1 cellular context compared by ENCODE assay signal in the genomic region with DNA sequence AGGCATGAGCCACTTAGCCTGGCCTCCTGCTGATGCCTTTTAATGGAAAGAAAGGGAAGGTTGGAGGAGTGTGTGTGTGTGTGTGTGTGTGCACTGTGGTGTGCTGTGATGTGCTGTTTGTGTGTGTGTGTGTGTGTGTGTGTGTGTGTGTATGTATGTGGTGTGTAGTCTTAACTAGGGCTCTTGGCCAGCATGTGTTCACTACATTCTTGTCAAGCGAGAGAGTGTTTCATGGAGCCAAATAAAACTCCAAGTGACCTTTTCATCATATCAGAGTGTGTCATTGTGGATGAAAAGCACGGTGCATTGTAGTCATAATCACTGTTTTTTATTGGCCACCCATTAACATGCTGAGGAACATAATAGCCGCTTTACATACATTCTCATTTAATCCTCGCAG.
TF ChIP-seq lines count a peak whose summit lies in the region.

No MANE protein-coding gene starts in this region.

TF ChIP-seq in IMR-90, 13 proteins besides CTCF, POLR2A, EP300 and RAD21:
- TF ChIP-seq BHLHE40 (IDR thresholded peaks at IDR 0.05; ENCODE audit: low read depth, low read length) (no peak), ELK1 (IDR thresholded peaks at IDR 0.05; ENCODE audit: borderline replicate concordance, low read depth, low read length) (no peak), MAFK (IDR thresholded peaks at IDR 0.05; ENCODE audit: low read depth, low read length) (no peak), NFE2L2 (IDR thresholded peaks at IDR 0.05; ENCODE audit: low read depth, low read length) (no peak), CHD1 (IDR thresholded peaks at IDR 0.05; ENCODE audit: low read depth, low read length) (no peak), SMC3 (IDR thresholded peaks at IDR 0.05; ENCODE audit: low read depth, low read length) (no peak), MAZ (IDR thresholded peaks at IDR 0.05; ENCODE audit: borderline replicate concordance, low read depth, low read length) (no peak), FOS (IDR thresholded peaks at IDR 0.05; ENCODE audit: low read depth, low read length) (no peak), CEBPB (IDR thresholded peaks at IDR 0.05; ENCODE audit: low read depth, low read length) (no peak), MXI1 (IDR thresholded peaks at IDR 0.05; ENCODE audit: borderline replicate concordance, low read depth, low read length) (no peak), RCOR1 (IDR thresholded peaks at IDR 0.05; ENCODE audit: insufficient replicate concordance, low read length) (no peak), RFX5 (IDR thresholded peaks at IDR 0.05; ENCODE audit: low read depth, low read length) (no peak)
- TF ChIP-seq, protein P1, sequence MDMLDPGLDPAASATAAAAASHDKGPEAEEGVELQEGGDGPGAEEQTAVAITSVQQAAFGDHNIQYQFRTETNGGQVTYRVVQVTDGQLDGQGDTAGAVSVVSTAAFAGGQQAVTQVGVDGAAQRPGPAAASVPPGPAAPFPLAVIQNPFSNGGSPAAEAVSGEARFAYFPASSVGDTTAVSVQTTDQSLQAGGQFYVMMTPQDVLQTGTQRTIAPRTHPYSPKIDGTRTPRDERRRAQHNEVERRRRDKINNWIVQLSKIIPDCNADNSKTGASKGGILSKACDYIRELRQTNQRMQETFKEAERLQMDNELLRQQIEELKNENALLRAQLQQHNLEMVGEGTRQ (IDR thresholded peaks at IDR 0.05; ENCODE audit: low read depth, low read length): no peak
TF ChIP-seq in IMR-90: peak in this region for 0.
